ENCODE assay signal across 8 cellular contexts in genomic region chr2:136238552-136239346, GRCh38.
DNase-seq lines count a peak whose midpoint lies in the region; ATAC-seq, FAIRE-seq and TF ChIP-seq lines count a peak whose summit lies in the region.

No MANE protein-coding gene starts in this region.

- TF ChIP-seq CTCF in astrocyte (IDR thresholded peaks at IDR 0.05; ENCODE audit: insufficient read depth, low read depth, low read length) = no peak
- no peak for TF ChIP-seq CTCF in HFFc6 (IDR thresholded peaks at IDR 0.05)

- H3K9me3 Mint-ChIP-seq in astrocyte (ENCODE audit: unreplicated experiment) = peaks cover 3% of the 10 kb centered on the region
- H3K9me3 Mint-ChIP-seq in HFFc6 = peaks cover 9% of the 10 kb centered on the region

- intact Hi-C loops in Right ventricle myocardium inferior (cut with DNase I) = no loop called here
- intact Hi-C loops in cardiac septum (cut with DNase I) = no loop called here

- peak overlapping the region; percentile 28 for H3K27ac ChIP-seq in astrocyte (ENCODE audit: low read depth, low read length)

- no peak overlapping the region for H3K4me3 Mint-ChIP-seq in astrocyte (ENCODE audit: unreplicated experiment)
- no peak overlapping the region for H3K4me3 Mint-ChIP-seq in HFFc6

- no peak for FAIRE-seq in astrocyte (lab: Jason Lieb, UNC)

- H3K79me2 ChIP-seq in astrocyte (ENCODE audit: insufficient read depth, low read length) = no peaks in the 10 kb centered on the region

- peak overlapping the region; percentile 30 for H2AFZ ChIP-seq in astrocyte (ENCODE audit: low read depth, low read length)

- H3K4me2 ChIP-seq in astrocyte (ENCODE audit: low read length) = peak overlapping the region; percentile 52

- no peaks in the 10 kb centered on the region for H3K9me3 ChIP-seq in astrocyte (ENCODE audit: insufficient read depth, low read depth, low read length)

- no peak overlapping the region for H3K27ac Mint-ChIP-seq in astrocyte (ENCODE audit: unreplicated experiment)
- no peak overlapping the region for H3K27ac Mint-ChIP-seq in HFFc6

- DNase-seq in Right ventricle myocardium inferior (ENCODE audit: missing footprints) (no peak), cardiac septum (ENCODE audit: low spot score) (no peak), RPMI8226 (peak; percentile 57), astrocyte (ENCODE audit: low read depth) (peak; percentile 70), medulla oblongata (ENCODE audit: extremely low spot score) (peak; percentile 89), NCI-H774 (lab: John Stamatoyannopoulos, UW) (no peak), HFFc6 (no peak)

- peaks cover 10% of the 10 kb centered on the region for H3K4me1 Mint-ChIP-seq in astrocyte (ENCODE audit: low read depth, unreplicated experiment)
- H3K4me1 Mint-ChIP-seq in HFFc6 (ENCODE audit: low read depth) = no peaks in the 10 kb centered on the region

- H3K4me3 ChIP-seq in astrocyte (ENCODE audit: insufficient read depth, low read depth, low read length) = no peak overlapping the region

- no peaks in the 10 kb centered on the region for H3K27me3 ChIP-seq in astrocyte (ENCODE audit: insufficient read depth, low read length)

- H3K27me3 Mint-ChIP-seq in astrocyte (ENCODE audit: low read depth, unreplicated experiment) (no peaks in the 10 kb centered on the region), HFFc6 (ENCODE audit: insufficient read depth) (no peaks in the 10 kb centered on the region; the same call in 1 of the 2 replicates)

- H4K20me1 ChIP-seq in astrocyte (ENCODE audit: insufficient read depth, low read length) = no peaks in the 10 kb centered on the region

- H3K36me3 Mint-ChIP-seq in astrocyte (ENCODE audit: low read depth, unreplicated experiment) = no peaks in the 10 kb centered on the region
- H3K36me3 Mint-ChIP-seq in HFFc6 (ENCODE audit: low read depth) = no peaks in the 10 kb centered on the region

- H3K9ac ChIP-seq in astrocyte (ENCODE audit: low read length) = no peak overlapping the region

- H3K4me1 ChIP-seq in astrocyte (ENCODE audit: insufficient read depth, low read length) = peaks cover 23% of the 10 kb centered on the region

- H3K36me3 ChIP-seq in astrocyte (ENCODE audit: insufficient read depth, low read length) = no peaks in the 10 kb centered on the region

- ATAC-seq in Right ventricle myocardium inferior (peak; percentile 51), HG03095 (IDR thresholded peaks at IDR 0.05; ENCODE audit: unreplicated experiment) (peak; percentile 77)

Comparison
In these comparisons a context has a peak if more than half of its experiments do, and no peak if none do; other contexts are left out.
1. DNase-seq: peak in RPMI8226 (single experiment), astrocyte (single experiment) and medulla oblongata (single experiment); none in Right ventricle myocardium inferior (single experiment), cardiac septum (single experiment), NCI-H774 (single experiment) and HFFc6 (single experiment).